Comparison of ENCODE assay signal across 11 cellular contexts in the genomic region with DNA sequence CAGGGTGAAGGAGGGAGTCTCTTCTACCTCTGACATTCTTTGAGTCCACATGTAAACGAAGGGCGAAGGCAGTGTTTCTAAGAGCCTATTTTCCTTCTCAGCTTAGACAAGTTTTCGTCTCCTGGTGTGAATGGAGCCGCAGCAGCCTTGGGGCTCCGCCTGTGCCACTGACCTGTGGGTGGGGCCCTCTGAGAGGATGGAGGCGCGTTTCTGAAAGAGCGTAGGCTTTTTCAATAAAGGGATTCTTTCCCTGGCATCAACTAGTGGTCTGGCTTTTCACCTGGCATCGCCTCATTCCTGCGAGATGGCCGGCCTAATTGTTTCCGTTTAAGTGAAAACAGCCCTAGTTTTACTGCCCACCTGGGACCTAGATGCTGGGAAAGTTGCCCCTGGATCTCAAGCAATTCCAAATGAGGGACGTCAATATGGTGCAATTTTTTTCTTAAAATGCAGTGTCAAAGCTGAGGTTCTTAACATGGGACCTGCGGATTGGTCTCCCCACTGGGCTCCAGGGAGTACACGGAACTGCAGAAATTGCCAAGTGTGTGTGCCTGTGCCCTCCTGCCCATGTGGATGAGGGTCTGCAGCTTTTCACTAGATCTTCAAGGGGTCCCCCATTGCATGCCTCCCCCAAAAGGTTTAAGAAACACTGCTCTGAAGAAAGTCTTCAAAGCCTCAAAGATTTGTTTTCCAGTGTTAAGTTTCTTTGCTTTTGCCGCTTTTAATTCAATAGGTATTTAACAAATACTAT. TPM values are rescaled to one million over a fixed set of nuclear protein-coding genes. Genes with fewer than 3 reads are reported as not detected.
A peak's percentile ranks its signal among the peaks of the same experiment; 100 is the strongest.
DNase-seq lines count a peak whose midpoint lies in the region; ATAC-seq and TF ChIP-seq lines count a peak whose summit lies in the region.
"Had no signal": no experiment of that assay in that cellular context is flagged by ENCODE, and none has a peak within 500 bp of the region (broad histone marks: within the 10 kb centered on the region; RNA-seq: fewer than 3 reads in every experiment).

No MANE protein-coding gene starts in this region.

- no peaks in the 10 kb centered on the region for H3K79me2 ChIP-seq in PC-3 (ENCODE audit: low read length)

- H3K4me3 Mint-ChIP-seq in activated naive CD8-positive, alpha-beta T cell treated with anti-CD3 and anti-CD28 coated beads for 36 hours: no peak overlapping the region
- H3K4me3 Mint-ChIP-seq: activated naive CD8-positive, alpha-beta T cell; CD4-positive, alpha-beta memory T cell had no signal

- no peaks in the 10 kb centered on the region for H3K36me3 Mint-ChIP-seq in activated naive CD8-positive, alpha-beta T cell treated with anti-CD3 and anti-CD28 coated beads for 36 hours
- H3K36me3 Mint-ChIP-seq: activated naive CD8-positive, alpha-beta T cell; CD4-positive, alpha-beta memory T cell had no signal

- H3K4me2 ChIP-seq in PC-3 (ENCODE audit: low read length): peak overlapping the region; percentile 73

- H3K9me3 ChIP-seq in PC-3 (ENCODE audit: low read length): no peaks in the 10 kb centered on the region

- no peak overlapping the region for H3K27ac ChIP-seq in PC-3 (ENCODE audit: low read length)

- H3F3A ChIP-seq in PC-3 (ENCODE audit: low read length, unreplicated experiment): no peaks in the 10 kb centered on the region

- intact Hi-C loops in PC-3 (cut with micrococcal nuclease): no loop called here

- H3K9ac ChIP-seq in PC-3 (ENCODE audit: low read length): no peak overlapping the region

- ATAC-seq in PC-3 (no peak), HG03025 (IDR thresholded peaks at IDR 0.05; ENCODE audit: low FRiP score, unreplicated experiment) (no peak)

- H3K4me1 ChIP-seq in PC-3 (ENCODE audit: insufficient read depth, low read length): no peaks in the 10 kb centered on the region

- POLR2A ChIA-PET in PC-3 (lab: Charles Lee; ENCODE audit: unreplicated experiment): no interaction called here

- peak overlapping the region; percentile 63 for H2AFZ ChIP-seq in PC-3 (ENCODE audit: low read length)

- no peaks in the 10 kb centered on the region for H4K20me1 ChIP-seq in PC-3 (ENCODE audit: low read length)

- BruUV-seq in PC-3 (replicated peaks; lab: Mats Ljungman, UMichigan): no TSS peak

- H3K27ac Mint-ChIP-seq in activated naive CD8-positive, alpha-beta T cell treated with anti-CD3 and anti-CD28 coated beads for 36 hours: no peak overlapping the region
- H3K27ac Mint-ChIP-seq: activated naive CD8-positive, alpha-beta T cell; CD4-positive, alpha-beta memory T cell had no signal

- no peaks in the 10 kb centered on the region for H3K9me3 Mint-ChIP-seq in activated naive CD8-positive, alpha-beta T cell treated with anti-CD3 and anti-CD28 coated beads for 36 hours

- peaks cover 39% of the 10 kb centered on the region for H3K27me3 Mint-ChIP-seq in activated naive CD8-positive, alpha-beta T cell treated with anti-CD3 and anti-CD28 coated beads for 36 hours

- no peak for TF ChIP-seq CTCF in PC-3 (conservative IDR thresholded peaks at IDR 0.05; ENCODE audit: low read depth, low read length)
- no peak for TF ChIP-seq CTCF in retinal pigment epithelial cell (conservative IDR thresholded peaks at IDR 0.05; ENCODE audit: low read depth, low read length)

- DNase-seq in C1 segment of cervical spinal cord (lab: John Stamatoyannopoulos, UW) (peak in 9 of 14 donors; percentile 32 to 71 (median 50)), PC-3 (no peak), retinal pigment epithelial cell (ENCODE audit: low read depth) (no peak), Ammon's horn (ENCODE audit: low spot score) (no peak), NCI-H128 (lab: John Stamatoyannopoulos, UW; ENCODE audit: unreplicated experiment) (no peak)
- no peak for DNase-seq in activated naive CD8-positive, alpha-beta T cell treated with anti-CD3 and anti-CD28 coated beads for 36 hours
- DNase-seq: activated CD4-positive, alpha-beta T cell treated with anti-CD3 and anti-CD28 coated beads for 48 hours; CD4-positive, alpha-beta memory T cell had no signal

- CTCF ChIA-PET in PC-3 (lab: Charles Lee): no interaction called here

- H3K4me3 ChIP-seq in PC-3 (ENCODE audit: low read length) (peak overlapping the region; percentile 52), iPS-11a (ENCODE audit: low read depth, low read length) (peak overlapping the region; percentile 47), retinal pigment epithelial cell (ENCODE audit: low read length) (peak overlapping the region; percentile 17)

- no peaks in the 10 kb centered on the region for H3K4me1 Mint-ChIP-seq in activated naive CD8-positive, alpha-beta T cell treated with anti-CD3 and anti-CD28 coated beads for 36 hours
- H3K4me1 Mint-ChIP-seq: CD4-positive, alpha-beta memory T cell had no signal

- H3K9me2 ChIP-seq in PC-3 (replicated peaks; ENCODE audit: low read length): no peaks in the 10 kb centered on the region

- H3K27me3 ChIP-seq in PC-3 (ENCODE audit: low read length): no peaks in the 10 kb centered on the region

- no peaks in the 10 kb centered on the region for H3K36me3 ChIP-seq in PC-3 (ENCODE audit: low read depth, low read length)

RNA-seq across cellular contexts. Expression of a gene that starts 1.0 kb away (rescaled TPM):
- 0.15 TPM in 1 of 2 replicates, not detected in the other for total RNA-seq in PC-3 (2014; rRNA removed)
- total RNA-seq in activated naive CD8-positive, alpha-beta T cell treated with anti-CD3 and anti-CD28 coated beads for 36 hours: not detected
- total RNA-seq: CD4-positive, alpha-beta memory T cell had no signal

RNA-seq across cellular contexts. Expression of a gene that starts 4.0 kb away (rescaled TPM):
- not detected in 2 replicates for total RNA-seq in PC-3 (2014; rRNA removed)
- total RNA-seq in activated naive CD8-positive, alpha-beta T cell treated with anti-CD3 and anti-CD28 coated beads for 36 hours: not detected
- total RNA-seq: CD4-positive, alpha-beta memory T cell had no signal

Comparison
In these comparisons a context has a peak if more than half of its experiments do, and no peak if none do; other contexts are left out.
1. DNase-seq: peak in C1 segment of cervical spinal cord (9 of 14); none in PC-3 (single experiment), retinal pigment epithelial cell (single experiment), Ammon's horn (single experiment), activated naive CD8-positive, alpha-beta T cell treated with anti-CD3 and anti-CD28 coated beads for 36 hours (single experiment) and NCI-H128 (single experiment).
2. Peak in every context shown above with its lines, with median percentiles within 50 percentile points of each other: H3K4me3 ChIP-seq.